9 cellular contexts compared by ENCODE assay signal in genomic region chr3:57179580-57180410, GRCh38. TPM values are rescaled to one million over a fixed set of nuclear protein-coding genes. Genes with fewer than 3 reads are reported as not detected.
A peak's percentile ranks its signal among the peaks of the same experiment; 100 is the strongest.
DNase-seq lines count a peak whose midpoint lies in the region; ATAC-seq, FAIRE-seq and TF ChIP-seq lines count a peak whose summit lies in the region.
"Had no signal": no experiment of that assay in that cellular context is flagged by ENCODE, and none has a peak within 500 bp of the region (broad histone marks: within the 10 kb centered on the region; RNA-seq: fewer than 3 reads in every experiment).

No MANE protein-coding gene starts in this region.

- intact Hi-C loops in PC-3 (cut with micrococcal nuclease) = loop anchor here (2.0 to 10.0 kb wide), 3 partner anchors 43 to 415 kb away; partner anchors contain the start of gene ARF4

- CTCF ChIA-PET in PC-3 (lab: Charles Lee) = interaction anchor here (0.5 to 1.3 kb wide), 6 partner anchors 38 to 366 kb away, joined by 3 to 13 read pairs (median 3); no protein-coding TSS in a partner anchor

- H3K36me3 ChIP-seq in PC-3 (ENCODE audit: low read depth, low read length) = no peaks in the 10 kb centered on the region

- no peak overlapping the region for H3K4me3 ChIP-seq in PC-3 (ENCODE audit: low read length)

- H3K4me2 ChIP-seq in PC-3 (ENCODE audit: low read length) = no peak overlapping the region

- no peaks in the 10 kb centered on the region for H3K79me2 ChIP-seq in PC-3 (ENCODE audit: low read length)

- H2AFZ ChIP-seq in PC-3 (ENCODE audit: low read length) = no peak overlapping the region

- peak; percentile 59 for DNase-seq in PC-3
- peak; percentile 11 for DNase-seq in fibroblast of gingiva (ENCODE audit: low read depth)
- DNase-seq in NCI-H345 treated with DMSO at 0.1 percent for 48 hours (lab: John Stamatoyannopoulos, UW; ENCODE audit: unreplicated experiment) = no peak
- DNase-seq in activated T-cell treated with anti-CD3 and anti-CD28 coated beads, Interleukin-2, amount 50 U/mL, for 48 hours = no peak
- no peak for DNase-seq in activated naive CD4-positive, alpha-beta T cell treated with Interleukin-2 at 50 U/mL for 16 hours
- DNase-seq: activated T-cell treated with anti-CD3 and anti-CD28 coated beads, Interleukin-2, amount 50 U/mL, for 72 hours had no signal

- FAIRE-seq in A204.1 (lab: Jason Lieb, UNC) = peak; percentile 86

- POLR2A ChIA-PET in PC-3 (lab: Charles Lee; ENCODE audit: unreplicated experiment) = interaction anchor here (0.5 kb wide), 1 partner anchor 378 kb away, joined by 4 read pairs; no protein-coding TSS in a partner anchor

- no peaks in the 10 kb centered on the region for H3K4me1 ChIP-seq in PC-3 (ENCODE audit: insufficient read depth, low read length)

- no TSS peak for BruUV-seq in PC-3 (replicated peaks; lab: Mats Ljungman, UMichigan)

- H4K20me1 ChIP-seq in PC-3 (ENCODE audit: low read length) = no peaks in the 10 kb centered on the region

- TF ChIP-seq CTCF in GM12874 (IDR thresholded peaks at IDR 0.05; ENCODE audit: insufficient read depth, low read depth, low read length) = peak; percentile 49; the same call in 1 of the 2 replicates
- TF ChIP-seq CTCF in PC-3 (conservative IDR thresholded peaks at IDR 0.05; ENCODE audit: low read depth, low read length) = peak; percentile 67

- no peaks in the 10 kb centered on the region for H3K27me3 ChIP-seq in PC-3 (ENCODE audit: low read length)

- ATAC-seq in PC-3 (peak; percentile 93), HG03442 (IDR thresholded peaks at IDR 0.05; ENCODE audit: unreplicated experiment) (no peak)
- ATAC-seq: activated T-cell treated with anti-CD3 and anti-CD28 coated beads, Interleukin-2, amount 50 U/mL, for 72 hours had no signal

- H3K9me3 ChIP-seq in PC-3 (ENCODE audit: low read length) = no peaks in the 10 kb centered on the region

- no peak overlapping the region for H3K9ac ChIP-seq in PC-3 (ENCODE audit: low read length)

- H3F3A ChIP-seq in PC-3 (ENCODE audit: low read length, unreplicated experiment) = no peaks in the 10 kb centered on the region

- no peak overlapping the region for H3K27ac ChIP-seq in PC-3 (ENCODE audit: low read length)

- H3K9me2 ChIP-seq in PC-3 (replicated peaks; ENCODE audit: low read length) = no peaks in the 10 kb centered on the region

RNA-seq across cellular contexts. Expression of gene IL17RD, which starts 14.6 kb away (rescaled TPM):
- total RNA-seq in PC-3 (2014; rRNA removed) = 3.1 and 3.7 TPM in 2 replicates

RNA-seq across cellular contexts. Expression of gene HESX1, which starts 20.0 kb away (rescaled TPM):
- 3.9 TPM in 1 of 2 replicates, not detected in the other for total RNA-seq in PC-3 (2014; rRNA removed)

RNA-seq across cellular contexts. Expression of gene APPL1, which starts 47.7 kb away (rescaled TPM):
- total RNA-seq in PC-3 (2014; rRNA removed) = 32.5 and 34.6 TPM in 2 replicates

Comparison
In these comparisons a context has a peak if more than half of its experiments do, and no peak if none do; other contexts are left out.
1. DNase-seq: peak in PC-3 (single experiment) and fibroblast of gingiva (single experiment); none in NCI-H345 treated with DMSO at 0.1 percent for 48 hours (single experiment), activated T-cell treated with anti-CD3 and anti-CD28 coated beads, Interleukin-2, amount 50 U/mL, for 48 hours (0 of 2) and activated naive CD4-positive, alpha-beta T cell treated with Interleukin-2 at 50 U/mL for 16 hours (single experiment).